In genomic region chr7:538764-539685, GRCh38 we compare ENCODE assay signal across 1 cellular context.
TF ChIP-seq lines count a peak whose summit lies in the region.

No MANE protein-coding gene starts in this region.

TF ChIP-seq in H1, 55 proteins besides CTCF, POLR2A, EP300 and RAD21:
- no peak for TF ChIP-seq TAF7 (optimal IDR thresholded peaks at IDR 0.05; ENCODE audit: borderline replicate concordance, low read depth, low read length)
- TF ChIP-seq POU5F1 (IDR thresholded peaks at IDR 0.05; ENCODE audit: low read depth, low read length) = no peak
- TF ChIP-seq ZNF274 (IDR thresholded peaks at IDR 0.05; ENCODE audit: borderline replicate concordance, extremely low read depth, low read length) = no peak
- no peak for TF ChIP-seq EGR1 (IDR thresholded peaks at IDR 0.05; ENCODE audit: borderline replicate concordance, low read depth, low read length)
- no peak for TF ChIP-seq POLR2AphosphoS5 (IDR thresholded peaks at IDR 0.05; ENCODE audit: low read depth, low read length)
- no peak for TF ChIP-seq MAX (IDR thresholded peaks at IDR 0.05)
- no peak for TF ChIP-seq CREB1 (IDR thresholded peaks at IDR 0.05)
- TF ChIP-seq CEBPB (IDR thresholded peaks at IDR 0.05; ENCODE audit: low read depth, low read length) = no peak
- TF ChIP-seq ATF2 (IDR thresholded peaks at IDR 0.05; ENCODE audit: low read length) = no peak
- no peak for TF ChIP-seq SIX5 (IDR thresholded peaks at IDR 0.05; ENCODE audit: low read depth, low read length)
- no peak for TF ChIP-seq RXRA (IDR thresholded peaks at IDR 0.05; ENCODE audit: insufficient read depth, low read depth, low read length)
- TF ChIP-seq HDAC2 (IDR thresholded peaks at IDR 0.05; ENCODE audit: borderline replicate concordance in 1 of 2, low read depth in 2 of 2, low read length in 2 of 2) = no peak
- TF ChIP-seq SRF (IDR thresholded peaks at IDR 0.05; ENCODE audit: low read depth, low read length) = no peak
- TF ChIP-seq KDM4A (IDR thresholded peaks at IDR 0.05; ENCODE audit: low read depth, low read length, severe bottlenecking) = no peak
- no peak for TF ChIP-seq BRCA1 (IDR thresholded peaks at IDR 0.05; ENCODE audit: low read depth, low read length)
- no peak for TF ChIP-seq TEAD4 (IDR thresholded peaks at IDR 0.05; ENCODE audit: low read depth, low read length)
- no peak for TF ChIP-seq RNF2 (IDR thresholded peaks at IDR 0.05; ENCODE audit: borderline replicate concordance, low read depth, low read length, missing control alignments, poor library complexity, severe bottlenecking)
- no peak for TF ChIP-seq TAF1 (IDR thresholded peaks at IDR 0.05; ENCODE audit: low read depth, low read length)
- no peak for TF ChIP-seq JUN (IDR thresholded peaks at IDR 0.05; ENCODE audit: low read depth, low read length)
